ENCODE assay signal across 16 cellular contexts in the genomic region with DNA sequence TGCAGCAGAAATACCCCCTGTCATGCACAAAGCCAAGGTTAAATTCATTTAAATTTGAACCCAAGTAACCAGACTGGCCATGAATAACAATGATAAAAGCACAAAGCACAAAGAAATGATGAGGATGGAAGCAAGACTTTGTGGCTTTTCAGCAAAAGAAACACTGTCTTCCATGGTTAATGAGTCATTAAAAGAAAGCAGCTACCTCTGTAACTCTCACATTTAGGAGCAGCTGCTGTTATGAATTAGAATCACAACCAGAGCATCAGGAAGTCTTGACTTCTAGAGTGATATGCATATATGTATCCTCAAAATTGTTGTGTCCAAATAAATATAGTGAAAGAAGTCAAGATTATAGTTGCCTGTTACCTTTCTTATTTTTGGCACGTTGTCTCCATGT.
"Had no signal": no experiment of that assay in that cellular context is flagged by ENCODE, and none has a peak within 500 bp of the region (broad histone marks: within the 10 kb centered on the region; RNA-seq: fewer than 3 reads in every experiment).

No MANE protein-coding gene starts in this region.

- DNase-seq: activated CD4-positive, alpha-beta T cell treated with anti-CD3 and anti-CD28 coated beads for 48 hours; activated naive CD4-positive, alpha-beta T cell; anterior cingulate cortex; cortex of kidney; effector CD4-positive, alpha-beta T cell; esophagus squamous epithelium; hippocampal formation; left ventricle myocardium inferior; naive thymus-derived CD4-positive, alpha-beta T cell; ovary; spleen; trophoblast cell had no signal

- FAIRE-seq: endothelial cell of umbilical vein, keratinocyte had no signal

- ATAC-seq: naive thymus-derived CD4-positive, alpha-beta T cell; sciatic nerve; WTC11 had no signal
